15 cellular contexts compared by ENCODE assay signal in genomic region chr17:13228225-13228624, GRCh38.
"Had no signal": no experiment of that assay in that cellular context is flagged by ENCODE, and none has a peak within 500 bp of the region (broad histone marks: within the 10 kb centered on the region; RNA-seq: fewer than 3 reads in every experiment).

No MANE protein-coding gene starts in this region.

- ATAC-seq: effector memory CD8-positive, alpha-beta T cell; left ventricle myocardium superior; lower lobe of right lung; natural killer cell; psoas muscle; right cardiac atrium; stimulated activated naive B cell treated with anti-CD40 and anti-IgM and Interleukin-4, amounts not matched to agents 10 μg/mL and 1 μg/mL and 100 μg/mL, for 72 hours had no signal

- DNase-seq: cortex of kidney; effector memory CD8-positive, alpha-beta T cell; hypothalamus; immature natural killer cell; islet precursor cell; kidney glomerular epithelial cell; left ventricle myocardium superior; lower lobe of right lung; natural killer cell; occipital lobe; ovary; psoas muscle; right cardiac atrium; sigmoid colon; stimulated activated naive B cell treated with anti-CD40 and anti-IgM and Interleukin-4, amounts not matched to agents 10 μg/mL and 1 μg/mL and 100 μg/mL, for 72 hours had no signal
